Comparison of ENCODE assay signal across 1 cellular context in the genomic region with DNA sequence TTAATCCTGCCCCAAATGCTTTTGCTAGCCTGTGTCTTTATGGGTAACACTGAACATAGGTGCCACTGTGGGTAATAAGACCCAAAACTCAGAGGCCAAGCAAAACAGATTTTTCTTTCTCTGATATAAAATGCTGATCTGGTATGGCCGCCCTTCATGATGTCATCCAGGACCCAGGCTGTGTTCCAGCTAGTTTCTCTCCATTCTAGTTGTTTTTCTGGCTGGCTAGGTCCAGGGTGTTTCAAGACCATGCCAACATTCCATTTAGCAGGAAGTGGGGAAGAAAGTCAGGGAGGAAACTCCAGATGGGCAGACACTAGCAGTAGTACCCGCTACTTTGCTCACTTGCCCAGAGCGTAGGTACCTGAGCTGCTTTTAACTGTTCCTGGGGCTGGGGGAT.
TF ChIP-seq lines count a peak whose summit lies in the region.

No MANE protein-coding gene starts in this region.

TF ChIP-seq in SK-N-SH, 30 proteins besides CTCF, POLR2A, EP300 and RAD21 (continued from another document):
- 0 out of 2 replicates have a peak, but pooled peaks have one; percentile 32 for TF ChIP-seq GABPA (IDR thresholded peaks at IDR 0.05; ENCODE audit: low read depth)
- no peak for TF ChIP-seq FOXJ3 (CRISPR knock-in tag; IDR thresholded peaks at IDR 0.05)
- TF ChIP-seq, protein P1, sequence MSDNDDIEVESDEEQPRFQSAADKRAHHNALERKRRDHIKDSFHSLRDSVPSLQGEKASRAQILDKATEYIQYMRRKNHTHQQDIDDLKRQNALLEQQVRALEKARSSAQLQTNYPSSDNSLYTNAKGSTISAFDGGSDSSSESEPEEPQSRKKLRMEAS (IDR thresholded peaks at IDR 0.05; ENCODE audit: low read depth): peak; percentile 80
- TF ChIP-seq, protein P2, sequence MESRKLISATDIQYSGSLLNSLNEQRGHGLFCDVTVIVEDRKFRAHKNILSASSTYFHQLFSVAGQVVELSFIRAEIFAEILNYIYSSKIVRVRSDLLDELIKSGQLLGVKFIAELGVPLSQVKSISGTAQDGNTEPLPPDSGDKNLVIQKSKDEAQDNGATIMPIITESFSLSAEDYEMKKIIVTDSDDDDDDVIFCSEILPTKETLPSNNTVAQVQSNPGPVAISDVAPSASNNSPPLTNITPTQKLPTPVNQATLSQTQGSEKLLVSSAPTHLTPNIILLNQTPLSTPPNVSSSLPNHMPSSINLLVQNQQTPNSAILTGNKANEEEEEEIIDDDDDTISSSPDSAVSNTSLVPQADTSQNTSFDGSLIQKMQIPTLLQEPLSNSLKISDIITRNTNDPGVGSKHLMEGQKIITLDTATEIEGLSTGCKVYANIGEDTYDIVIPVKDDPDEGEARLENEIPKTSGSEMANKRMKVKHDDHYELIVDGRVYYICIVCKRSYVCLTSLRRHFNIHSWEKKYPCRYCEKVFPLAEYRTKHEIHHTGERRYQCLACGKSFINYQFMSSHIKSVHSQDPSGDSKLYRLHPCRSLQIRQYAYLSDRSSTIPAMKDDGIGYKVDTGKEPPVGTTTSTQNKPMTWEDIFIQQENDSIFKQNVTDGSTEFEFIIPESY (IDR thresholded peaks at IDR 0.05; ENCODE audit: borderline replicate concordance, low read depth): no peak
- TF ChIP-seq YY1 (IDR thresholded peaks at IDR 0.05; ENCODE audit: low read depth): peak; percentile 63; the same call in 1 of the 2 replicates
- peak; percentile 29; the same call in 1 of the 2 replicates for TF ChIP-seq JUND (IDR thresholded peaks at IDR 0.05)
